8 cellular contexts compared by ENCODE assay signal in the genomic region with DNA sequence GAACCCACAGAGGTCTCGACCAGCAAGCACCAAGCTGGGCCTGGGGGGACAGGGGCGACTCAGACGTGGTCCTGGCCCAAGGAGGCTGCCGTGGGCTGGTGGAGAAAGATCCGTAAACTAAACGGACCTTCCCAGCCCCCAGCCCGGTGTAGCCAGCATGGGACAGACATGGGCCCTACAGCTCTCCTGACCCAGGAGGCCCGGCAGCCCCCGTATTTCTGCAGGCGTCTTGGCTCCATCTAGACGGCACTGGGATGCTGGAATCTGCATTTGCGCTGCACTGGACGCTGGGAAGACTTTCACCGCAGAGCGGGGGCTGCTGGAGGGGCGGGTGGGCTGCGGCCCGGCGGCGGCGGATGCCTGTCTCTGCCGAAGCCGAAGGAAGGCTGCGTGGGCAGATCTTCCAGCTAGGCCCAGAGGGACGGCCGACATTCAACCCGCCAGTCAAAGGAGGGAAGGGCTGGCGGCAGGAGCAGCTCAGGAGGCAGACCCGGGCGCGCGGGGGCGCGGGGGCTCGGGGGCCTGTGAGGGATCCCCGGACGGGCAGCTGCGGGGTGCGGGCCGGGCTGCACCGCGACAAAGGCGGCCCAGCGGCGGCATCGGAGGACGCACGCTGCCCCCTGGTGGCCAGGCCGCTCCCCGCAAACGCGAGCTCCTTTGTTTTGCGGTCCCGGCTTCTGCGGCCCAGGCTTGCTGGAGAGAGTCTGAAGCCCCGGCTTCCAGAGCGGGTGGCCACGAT.
DNase-seq lines count a peak whose midpoint lies in the region; ATAC-seq, FAIRE-seq and TF ChIP-seq lines count a peak whose summit lies in the region.

No MANE protein-coding gene starts in this region.

- H2BK12ac ChIP-seq in H1 (ENCODE audit: low read depth, low read length) = no peak overlapping the region

- H3K14ac ChIP-seq in H1 (ENCODE audit: insufficient read length) = no peak overlapping the region

- H3K18ac ChIP-seq in H1 (ENCODE audit: extremely low read depth, low read length) = peak overlapping the region; percentile 78

- CTCF ChIA-PET in activated CD8-positive, alpha-beta T cell treated with anti-CD3 and anti-CD28 coated beads for 36 hours (lab: Charles Lee) = interaction anchor here (0.6 to 1.9 kb wide), 22 partner anchors 10 to 702 kb away, joined by 3 to 18 read pairs (median 4); a partner anchor contains a TSS
- CTCF ChIA-PET in H1 (lab: Charles Lee; ENCODE audit: partially characterized antibody) = interaction anchor here (0.6 to 13.2 kb wide), 51 partner anchors 8 to 781 kb away, joined by 3 to 174 read pairs (median 4); a partner anchor contains a TSS

- intact Hi-C loops in activated CD8-positive, alpha-beta T cell treated with anti-CD3 and anti-CD28 coated beads for 36 hours (cut with micrococcal nuclease) = loop anchor here (2.0 to 5.0 kb wide), 2 partner anchors 289 to 693 kb away; no protein-coding TSS in a partner anchor

- H4K5ac ChIP-seq in H1 (ENCODE audit: insufficient read length, low read depth, low read length) = no peak overlapping the region

- peaks cover 0 to 7% (median 0%) of the 10 kb centered on the region in 4 experiments; a peak in 1 of 7 replicates for H3K4me1 ChIP-seq in H1 (replicated peaks in 1 of 4; ENCODE audit: control insufficient read depth in 3 of 4, insufficient read depth in 4 of 4, low read length in 3 of 4)
- peaks cover 8% of the 10 kb centered on the region for H3K4me1 ChIP-seq in mesodermal cell (ENCODE audit: control insufficient read depth, insufficient read depth, low read length, poor library complexity, severe bottlenecking)

- no peaks in the 10 kb centered on the region for H3K9me3 ChIP-seq in H1 (ENCODE audit: insufficient read depth in 2 of 2, low read depth in 1 of 2, low read length in 1 of 2)
- no peaks in the 10 kb centered on the region for H3K9me3 ChIP-seq in mesodermal cell (ENCODE audit: control insufficient read depth, low read length)

- no peak for TF ChIP-seq EP300 in H1 (IDR thresholded peaks at IDR 0.05; ENCODE audit: borderline replicate concordance in 1 of 2, low read depth in 2 of 2, low read length in 2 of 2)

- no peak overlapping the region for H4K91ac ChIP-seq in H1 (replicated peaks; ENCODE audit: insufficient read length, low read length)

- WGBS in H1 (ENCODE audit: extremely low coverage in 1 of 2, insufficient coverage in 1 of 2, insufficient read length in 1 of 2, insufficient replicate concordance in 2 of 2, low coverage in 1 of 2, low lambda C conversion rate in 2 of 2, missing lambda C conversion rate in 1 of 2), 2 experiments = 29% methylated on average over 18 of the region's 58 CpGs; no CpG with 5 or more reads in 1 of the 2 experiments
- 8% methylated on average over 54 to 55 of the region's 58 CpGs for WGBS in mesodermal cell (ENCODE audit: insufficient coverage in 2 of 2), 2 experiments

- POLR2A ChIA-PET in activated CD8-positive, alpha-beta T cell treated with anti-CD3 and anti-CD28 coated beads for 36 hours (lab: Charles Lee) = no interaction called here
- POLR2A ChIA-PET in H1 (lab: Charles Lee; ENCODE audit: partially characterized antibody) = interaction anchor here (0.6 to 1.4 kb wide), 4 partner anchors 13 to 266 kb away, joined by 3 to 9 read pairs (median 3); a partner anchor contains a TSS

- no peak overlapping the region for H2BK120ac ChIP-seq in H1 (replicated peaks; ENCODE audit: low read depth, low read length)

- peak overlapping the region; percentile 88 for H4K8ac ChIP-seq in H1 (ENCODE audit: extremely low read depth, insufficient read depth, low read length)

- TF ChIP-seq CTCF in GM06990 (IDR thresholded peaks at IDR 0.05; ENCODE audit: insufficient read depth, low read length, poor library complexity, severe bottlenecking) (peak; percentile 70), H1 (IDR thresholded peaks at IDR 0.05; ENCODE audit: control extremely low read depth in 1 of 3, insufficient read depth in 1 of 3, low read depth in 1 of 3, low read length in 3 of 3) (peak; percentile 82 to 89 (median 85))
- TF ChIP-seq CTCF in activated CD8-positive, alpha-beta T cell treated with anti-CD3 and anti-CD28 coated beads for 36 hours (IDR thresholded peaks at IDR 0.05) = peak; percentile 90

- no peak overlapping the region for H2BK5ac ChIP-seq in H1 (ENCODE audit: low read depth, low read length)

- H3K4me1 Mint-ChIP-seq in activated CD8-positive, alpha-beta T cell treated with anti-CD3 and anti-CD28 coated beads for 36 hours (ENCODE audit: low read depth) = no peaks in the 10 kb centered on the region

- DNase-seq in GM06990 (ENCODE audit: extremely low read depth, insufficient read length) (peak; percentile 63), NCI-H526 treated with DMSO at 0.1 percent for 48 hours (lab: John Stamatoyannopoulos, UW) (peak; percentile 39), H1 (ENCODE audit: low read depth in 1 of 2, low spot score in 2 of 2) (peak in 1 of 2 experiments; percentile 97), NCI-H446 treated with DMSO at 0.1 percent for 48 hours (lab: John Stamatoyannopoulos, UW) (no peak)
- peak; percentile 73 for DNase-seq in activated CD8-positive, alpha-beta T cell treated with anti-CD3 and anti-CD28 coated beads for 36 hours
- DNase-seq in stimulated activated CD8-positive, alpha-beta memory T cell treated with anti-CD3 and anti-CD28 coated beads, Interleukin-15, amount 100 ng/mL, for 48 hours (ENCODE audit: low read depth in 2 of 2) = peak; percentile 23 to 46

- no peaks in the 10 kb centered on the region for H3K9me3 Mint-ChIP-seq in activated CD8-positive, alpha-beta T cell treated with anti-CD3 and anti-CD28 coated beads for 36 hours

- no peaks in the 10 kb centered on the region; the same call in none of the 2 replicates for H3K27me3 ChIP-seq in GM06990 (replicated peaks; ENCODE audit: control insufficient read depth, insufficient read depth, low read length)
- H3K27me3 ChIP-seq in H1 (replicated peaks in 1 of 4; ENCODE audit: control insufficient read depth in 3 of 4, extremely low read depth in 1 of 4, insufficient read depth in 3 of 4, low read length in 3 of 4) = peaks cover 0 to 13% (median 7%) of the 10 kb centered on the region in 4 experiments; a peak in 5 of 7 replicates

- H3K4me3 ChIP-seq in GM06990 (replicated peaks; ENCODE audit: low read depth, low read length) (peak overlapping the region; percentile 6; the same call in 1 of the 2 replicates), H1 (ENCODE audit: extremely low read depth in 1 of 4, insufficient read depth in 2 of 4, low read depth in 3 of 4, low read length in 4 of 4) (peak overlapping the region; percentile 22 to 68 (median 34)), mesodermal cell (ENCODE audit: extremely low read depth, insufficient read depth, low read length, poor library complexity, severe bottlenecking) (peak overlapping the region; percentile 39)

- no peak overlapping the region for H3K4ac ChIP-seq in H1 (replicated peaks; ENCODE audit: insufficient read length, low read depth, low read length)

- no peak overlapping the region for H2AK5ac ChIP-seq in H1 (ENCODE audit: low read depth, low read length)

- no peaks in the 10 kb centered on the region for H4K20me1 ChIP-seq in H1 (replicated peaks in 1 of 2; ENCODE audit: control insufficient read depth in 1 of 2, insufficient read depth in 2 of 2, low read length in 2 of 2)

- no peaks in the 10 kb centered on the region for H3K36me3 Mint-ChIP-seq in activated CD8-positive, alpha-beta T cell treated with anti-CD3 and anti-CD28 coated beads for 36 hours (ENCODE audit: low read depth)

- H3K23me2 ChIP-seq in H1 (ENCODE audit: low read depth, low read length) = peaks cover 4% of the 10 kb centered on the region; the same call in 1 of the 2 replicates

- H3K9ac ChIP-seq in H1 (replicated peaks in 1 of 4; ENCODE audit: extremely low read depth in 1 of 4, low read depth in 3 of 4, low read length in 3 of 4) = no peak overlapping the region; a peak in 1 of 7 replicates

- peak overlapping the region; percentile 14 to 87; a peak in 3 of 4 replicates for H3K4me2 ChIP-seq in H1 (ENCODE audit: insufficient read depth in 1 of 2, low read depth in 2 of 2, low read length in 2 of 2)

- no peak for FAIRE-seq in H1 (lab: Jason Lieb, UNC)

- H3K79me1 ChIP-seq in H1 (ENCODE audit: low read depth, low read length) = no peaks in the 10 kb centered on the region

- peak; percentile 57 for ATAC-seq in HG02623 (IDR thresholded peaks at IDR 0.05; ENCODE audit: unreplicated experiment)
- peak; percentile 74 for ATAC-seq in activated CD8-positive, alpha-beta T cell treated with anti-CD3 and anti-CD28 coated beads for 36 hours

- H3K56ac ChIP-seq in H1 (replicated peaks; ENCODE audit: insufficient read length, low read depth, low read length) = no peak overlapping the region

- H3K23ac ChIP-seq in H1 (ENCODE audit: insufficient read length) = no peak overlapping the region

- peaks cover 23% of the 10 kb centered on the region for H3K27me3 Mint-ChIP-seq in activated CD8-positive, alpha-beta T cell treated with anti-CD3 and anti-CD28 coated beads for 36 hours

- TF ChIP-seq RAD21 in H1 (IDR thresholded peaks at IDR 0.05 in 1 of 2, conservative IDR thresholded peaks at IDR 0.05 in 1 of 2; ENCODE audit: low read depth in 2 of 2, low read length in 2 of 2) = peak; percentile 87 to 89

- TF ChIP-seq POLR2A in H1 (IDR thresholded peaks at IDR 0.05; ENCODE audit: control extremely low read depth in 1 of 2, low read depth in 2 of 2, low read length in 2 of 2) = no peak

- H2BK20ac ChIP-seq in H1 (ENCODE audit: low read length) = no peak overlapping the region

- H3K27ac ChIP-seq in H1 (ENCODE audit: low read depth, low read length) = no peak overlapping the region
- peak overlapping the region; percentile 49 for H3K27ac ChIP-seq in mesodermal cell (ENCODE audit: low read depth, low read length, severe bottlenecking)

- H3K79me2 ChIP-seq in H1 (ENCODE audit: control insufficient read depth in 1 of 2, insufficient read depth in 2 of 2, low read length in 2 of 2) = no peaks in the 10 kb centered on the region

- no peaks in the 10 kb centered on the region for H3K36me3 ChIP-seq in GM06990 (ENCODE audit: control insufficient read depth, insufficient read depth, low read length)
- no peaks in the 10 kb centered on the region for H3K36me3 ChIP-seq in H1 (ENCODE audit: control insufficient read depth in 2 of 4, insufficient read depth in 4 of 4, low read length in 3 of 4)
- no peaks in the 10 kb centered on the region for H3K36me3 ChIP-seq in mesodermal cell (ENCODE audit: control insufficient read depth, insufficient read depth, low read length)

- peak overlapping the region; percentile 41; the same call in 1 of the 2 replicates for H2AFZ ChIP-seq in H1 (ENCODE audit: low read length)

- no peak overlapping the region for H3K4me3 Mint-ChIP-seq in activated CD8-positive, alpha-beta T cell treated with anti-CD3 and anti-CD28 coated beads for 36 hours

- H3K27ac Mint-ChIP-seq in activated CD8-positive, alpha-beta T cell treated with anti-CD3 and anti-CD28 coated beads for 36 hours = no peak overlapping the region

- no peak overlapping the region for H2BK15ac ChIP-seq in H1 (ENCODE audit: low read length)

TF ChIP-seq in H1, 55 proteins besides CTCF, POLR2A, EP300 and RAD21 (continues in another document):
- TF ChIP-seq CREB1 (IDR thresholded peaks at IDR 0.05) (0 out of 2 replicates have a peak, but pooled peaks have one; percentile 8), RFX5 (IDR thresholded peaks at IDR 0.05; ENCODE audit: borderline replicate concordance, low read depth, low read length) (no peak), TAF1 (IDR thresholded peaks at IDR 0.05; ENCODE audit: low read depth, low read length) (no peak)
